ENCODE assay signal across 13 cellular contexts in genomic region chr13:35984776-35985453, GRCh38.
DNase-seq lines count a peak whose midpoint lies in the region; ATAC-seq, FAIRE-seq and TF ChIP-seq lines count a peak whose summit lies in the region.
"Had no signal": no experiment of that assay in that cellular context is flagged by ENCODE, and none has a peak within 500 bp of the region (broad histone marks: within the 10 kb centered on the region; RNA-seq: fewer than 3 reads in every experiment).

No MANE protein-coding gene starts in this region.

- ATAC-seq in GM23338 (peak; percentile 15), HG03521 (IDR thresholded peaks at IDR 0.05; ENCODE audit: unreplicated experiment) (no peak), pancreas (no peak)
- ATAC-seq: activated CD8-positive, alpha-beta memory T cell treated with anti-CD3 and anti-CD28 coated beads, Interleukin-2, amount 10 ng/mL, durations not matched to agents 7 days and 5 days; activated naive CD8-positive, alpha-beta T cell treated with anti-CD3 and anti-CD28 coated beads, Interleukin-2, amount 50 U/mL, for 24 hours had no signal

- no peak overlapping the region for H2AFZ ChIP-seq in GM23338

- H3K27me3 ChIP-seq in GM23338 (ENCODE audit: insufficient read depth) (no peaks in the 10 kb centered on the region), pancreas (no peaks in the 10 kb centered on the region)

- H3K4me1 Mint-ChIP-seq in GM23338 (peaks cover 44% of the 10 kb centered on the region), nephron (peaks cover 41% of the 10 kb centered on the region)
- H3K4me1 Mint-ChIP-seq: activated CD8-positive, alpha-beta memory T cell treated with anti-CD3 and anti-CD28 coated beads, Interleukin-2, amount 10 ng/mL, durations not matched to agents 7 days and 5 days; activated naive CD8-positive, alpha-beta T cell treated with anti-CD3 and anti-CD28 coated beads, Interleukin-2, amount 50 U/mL, for 24 hours; CD8-positive, alpha-beta memory T cell; naive B cell had no signal

- 54 to 62% methylated on average over 10 of the region's 10 CpGs for WGBS in pancreas, 2 donors

- DNase-seq in GM23338 (ENCODE audit: low spot score) (peak; percentile 78), NCI-H187 (lab: John Stamatoyannopoulos, UW) (peak; percentile 23 to 43), SHP77 treated with DMSO at 0.1 percent for 48 hours (lab: John Stamatoyannopoulos, UW) (peak; percentile 47), pancreas (no peak), hepatic stellate cell (ENCODE audit: low spot score) (no peak), ACHN (no peak)
- DNase-seq: activated CD8-positive, alpha-beta memory T cell treated with anti-CD3 and anti-CD28 coated beads, Interleukin-2, amount 10 ng/mL, durations not matched to agents 7 days and 5 days; activated naive CD8-positive, alpha-beta T cell treated with anti-CD3 and anti-CD28 coated beads, Interleukin-2, amount 50 U/mL, for 24 hours; CD8-positive, alpha-beta memory T cell; naive B cell had no signal

- H3K4me1 ChIP-seq in GM23338 (ENCODE audit: insufficient read depth) (peaks cover 46% of the 10 kb centered on the region), pancreas (no peaks in the 10 kb centered on the region)

- TF ChIP-seq CTCF in GM23338 (conservative IDR thresholded peaks at IDR 0.05; ENCODE audit: low read depth in 2 of 2): no peak
- TF ChIP-seq CTCF in nephron (IDR thresholded peaks at IDR 0.05; ENCODE audit: unreplicated experiment in 3 of 3): no peak
- TF ChIP-seq CTCF in pancreas (IDR thresholded peaks at IDR 0.05): no peak

- no peaks in the 10 kb centered on the region for H3K9me3 ChIP-seq in pancreas

- no peaks in the 10 kb centered on the region for H4K20me1 ChIP-seq in GM23338 (replicated peaks; ENCODE audit: insufficient read depth)

- peaks cover 13% of the 10 kb centered on the region for H3K27me3 Mint-ChIP-seq in GM23338 (ENCODE audit: insufficient read depth, low read depth, poor library complexity)
- H3K27me3 Mint-ChIP-seq in nephron (ENCODE audit: low read depth): no peaks in the 10 kb centered on the region
- H3K27me3 Mint-ChIP-seq: activated CD8-positive, alpha-beta memory T cell treated with anti-CD3 and anti-CD28 coated beads, Interleukin-2, amount 10 ng/mL, durations not matched to agents 7 days and 5 days; CD8-positive, alpha-beta memory T cell had no signal

- H3K79me2 ChIP-seq in GM23338 (replicated peaks; ENCODE audit: insufficient read depth): no peaks in the 10 kb centered on the region

- H3K4me3 ChIP-seq in GM23338: no peak overlapping the region
- no peak overlapping the region for H3K4me3 ChIP-seq in pancreas

- H3K27ac ChIP-seq in GM23338 (ENCODE audit: low read depth) (peak overlapping the region; percentile 42), pancreas (no peak overlapping the region)

- H3K36me3 ChIP-seq in GM23338 (ENCODE audit: insufficient read depth): no peaks in the 10 kb centered on the region
- H3K36me3 ChIP-seq in pancreas: no peaks in the 10 kb centered on the region

- peaks cover 18% of the 10 kb centered on the region for H3K9me3 Mint-ChIP-seq in GM23338
- no peaks in the 10 kb centered on the region for H3K9me3 Mint-ChIP-seq in nephron
- H3K9me3 Mint-ChIP-seq: activated naive CD8-positive, alpha-beta T cell treated with anti-CD3 and anti-CD28 coated beads, Interleukin-2, amount 50 U/mL, for 24 hours had no signal

- intact Hi-C loops in pancreas (cut with DNase I): loop anchor here (5.0 to 10.0 kb wide), 4 partner anchors 287 to 752 kb away; no protein-coding TSS in a partner anchor

- in situ Hi-C loops in ACHN (cut with HindIII; ENCODE audit: low pct_ligation_motif_present, low pct_unique_long_range_greater_than_20kb, low sequenced_read_pairs): no loop called here

- H3K4me2 ChIP-seq in GM23338: peak overlapping the region; percentile 37

- H3K36me3 Mint-ChIP-seq in GM23338 (ENCODE audit: low read depth) (peaks cover 23% of the 10 kb centered on the region), nephron (ENCODE audit: low read depth) (no peaks in the 10 kb centered on the region)
- H3K36me3 Mint-ChIP-seq: activated CD8-positive, alpha-beta memory T cell treated with anti-CD3 and anti-CD28 coated beads, Interleukin-2, amount 10 ng/mL, durations not matched to agents 7 days and 5 days; CD8-positive, alpha-beta memory T cell; naive B cell had no signal

- FAIRE-seq in pancreas (lab: Jason Lieb, UNC): no peak
- FAIRE-seq: TTC549 had no signal

- peaks cover 16% of the 10 kb centered on the region; the same call in 1 of the 2 replicates for H3F3A ChIP-seq in GM23338 (replicated peaks; ENCODE audit: low read depth)

- H3K9me2 ChIP-seq in GM23338 (ENCODE audit: insufficient read depth): no peaks in the 10 kb centered on the region; the same call in 1 of the 2 replicates

- H3K4me3 Mint-ChIP-seq in GM23338 (no peak overlapping the region), nephron (no peak overlapping the region)
- H3K4me3 Mint-ChIP-seq: activated CD8-positive, alpha-beta memory T cell treated with anti-CD3 and anti-CD28 coated beads, Interleukin-2, amount 10 ng/mL, durations not matched to agents 7 days and 5 days; activated naive CD8-positive, alpha-beta T cell treated with anti-CD3 and anti-CD28 coated beads, Interleukin-2, amount 50 U/mL, for 24 hours; CD8-positive, alpha-beta memory T cell; naive B cell had no signal

- H3K27ac Mint-ChIP-seq in GM23338 (no peak overlapping the region; the same call in 1 of the 2 replicates), nephron (peak overlapping the region in 2 of 3 experiments; percentile 15 to 36)
- H3K27ac Mint-ChIP-seq: activated CD8-positive, alpha-beta memory T cell treated with anti-CD3 and anti-CD28 coated beads, Interleukin-2, amount 10 ng/mL, durations not matched to agents 7 days and 5 days; activated naive CD8-positive, alpha-beta T cell treated with anti-CD3 and anti-CD28 coated beads, Interleukin-2, amount 50 U/mL, for 24 hours; CD8-positive, alpha-beta memory T cell; naive B cell had no signal

TF ChIP-seq in GM23338, 12 proteins besides CTCF, POLR2A, EP300 and RAD21 (continues in another document):
- no peak for TF ChIP-seq ZNF462 (CRISPR knock-in tag; IDR thresholded peaks at IDR 0.05)
- TF ChIP-seq NANOG (IDR thresholded peaks at IDR 0.05; ENCODE audit: borderline replicate concordance): no peak
- no peak for TF ChIP-seq EZH2 (IDR thresholded peaks at IDR 0.05; ENCODE audit: low read depth, unreplicated experiment)
- no peak for TF ChIP-seq JUNB (IDR thresholded peaks at IDR 0.05; ENCODE audit: unreplicated experiment)
- TF ChIP-seq STAT1 (IDR thresholded peaks at IDR 0.05; ENCODE audit: unreplicated experiment): no peak
- no peak for TF ChIP-seq EZH2phosphoT487 (IDR thresholded peaks at IDR 0.05; ENCODE audit: unreplicated experiment)
- TF ChIP-seq CREB1 (CRISPR knock-in tag; IDR thresholded peaks at IDR 0.05; ENCODE audit: low read depth): no peak

Comparison
In these comparisons a context has a peak if more than half of its experiments do, and no peak if none do; other contexts are left out.
1. DNase-seq: peak in GM23338 (single experiment), NCI-H187 (2 of 2) and SHP77 treated with DMSO at 0.1 percent for 48 hours (single experiment); none in pancreas (0 of 6), hepatic stellate cell (single experiment) and ACHN (single experiment).